ENCODE assay signal across 19 cellular contexts in the genomic region with DNA sequence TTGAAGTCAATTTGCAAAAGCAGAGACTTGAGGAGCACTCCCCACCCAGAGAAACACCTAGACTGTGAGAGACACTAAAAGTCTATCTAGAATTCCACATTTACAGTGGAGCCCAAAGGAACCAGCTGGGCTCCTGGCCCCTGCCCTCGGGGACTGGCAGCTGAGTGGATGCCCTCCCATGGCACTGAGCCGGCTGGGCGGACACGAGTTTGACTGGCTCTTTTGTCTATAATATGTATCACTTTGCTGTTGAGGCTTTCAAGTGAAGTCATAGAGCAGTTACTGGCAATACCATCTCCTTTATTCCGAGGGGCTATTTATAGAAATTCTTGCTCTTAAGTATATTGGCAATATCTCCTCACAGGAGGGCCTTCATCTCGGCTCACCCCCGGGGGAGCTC.
A peak's percentile ranks its signal among the peaks of the same experiment; 100 is the strongest.
DNase-seq lines count a peak whose midpoint lies in the region; TF ChIP-seq lines count a peak whose summit lies in the region.
"Had no signal": no experiment of that assay in that cellular context is flagged by ENCODE, and none has a peak within 500 bp of the region (broad histone marks: within the 10 kb centered on the region; RNA-seq: fewer than 3 reads in every experiment).

No MANE protein-coding gene starts in this region.

- no peak overlapping the region for H3K27ac Mint-ChIP-seq in type B pancreatic cell
- H3K27ac Mint-ChIP-seq: CD4-positive, alpha-beta memory T cell; IgD-negative memory B cell had no signal

- POLR2A ChIA-PET in GM10248 (lab: Yijun Ruan, JAX) = no interaction called here

- H3K27me3 Mint-ChIP-seq in type B pancreatic cell = peaks cover 34% of the 10 kb centered on the region

- H3K4me1 Mint-ChIP-seq in type B pancreatic cell (ENCODE audit: unreplicated experiment) = no peaks in the 10 kb centered on the region

- no peak overlapping the region for H3K4me3 Mint-ChIP-seq in type B pancreatic cell
- H3K4me3 Mint-ChIP-seq: CD4-positive, alpha-beta memory T cell; IgD-negative memory B cell had no signal

- H3K36me3 Mint-ChIP-seq in type B pancreatic cell = no peaks in the 10 kb centered on the region
- H3K36me3 Mint-ChIP-seq: CD4-positive, alpha-beta memory T cell; IgD-negative memory B cell had no signal

- H3K27ac ChIP-seq in substantia nigra (ENCODE audit: low read depth, low read length, poor library complexity, severe bottlenecking) = peak overlapping the region; percentile 91
- H3K27ac ChIP-seq: A549 had no signal

- CTCF ChIA-PET in GM10248 (lab: Yijun Ruan, JAX) = interaction anchor here (1.0 to 6.1 kb wide), 9 partner anchors 9 to 242 kb away, joined by 3 to 78 read pairs (median 4); no protein-coding TSS in a partner anchor

- H3K9me3 Mint-ChIP-seq in type B pancreatic cell = no peaks in the 10 kb centered on the region
- H3K9me3 Mint-ChIP-seq: CD4-positive, alpha-beta memory T cell; IgD-negative memory B cell had no signal

- peak; percentile 1 for DNase-seq in GM10248 (ENCODE audit: extremely low spot score)
- DNase-seq in epidermal melanocyte (ENCODE audit: insufficient read length, low spot score) = peak; percentile 71
- DNase-seq in medulla oblongata (ENCODE audit: extremely low spot score) = peak; percentile 88
- DNase-seq in substantia nigra (lab: John Stamatoyannopoulos, UW) = peak in 47 of 49 donors; percentile 22 to 92 (median 73)
- no peak for DNase-seq in type B pancreatic cell (ENCODE audit: extremely low spot score, unreplicated experiment)
- DNase-seq in AG08396 (ENCODE audit: low spot score) = no peak
- DNase-seq in islet precursor cell = no peak
- DNase-seq: AML-193; CD4-positive, alpha-beta memory T cell; DND-41; GDM1; NCI-H1694; NCI-H2107; NCI-H226; NCI-H526 treated with DMSO at 0.1 percent for 48 hours; NK-92 treated with Interleukin-12 subunit alpha and Interleukin-12 subunit beta, amount 100 ng/mL, for 24 hours; OCI-M1 had no signal

- TF ChIP-seq CTCF in GM10248 (IDR thresholded peaks at IDR 0.05; ENCODE audit: control extremely low read depth, extremely low read depth, low read depth, missing control alignments) = no peak
- TF ChIP-seq CTCF in type B pancreatic cell (conservative IDR thresholded peaks at IDR 0.05) = no peak

Comparison
In these comparisons a context has a peak if more than half of its experiments do, and no peak if none do; other contexts are left out.
1. DNase-seq: peak in GM10248 (single experiment), epidermal melanocyte (single experiment), medulla oblongata (single experiment) and substantia nigra (47 of 49); none in type B pancreatic cell (single experiment), AG08396 (single experiment) and islet precursor cell (single experiment).